ENCODE assay signal across 8 cellular contexts in the genomic region with DNA sequence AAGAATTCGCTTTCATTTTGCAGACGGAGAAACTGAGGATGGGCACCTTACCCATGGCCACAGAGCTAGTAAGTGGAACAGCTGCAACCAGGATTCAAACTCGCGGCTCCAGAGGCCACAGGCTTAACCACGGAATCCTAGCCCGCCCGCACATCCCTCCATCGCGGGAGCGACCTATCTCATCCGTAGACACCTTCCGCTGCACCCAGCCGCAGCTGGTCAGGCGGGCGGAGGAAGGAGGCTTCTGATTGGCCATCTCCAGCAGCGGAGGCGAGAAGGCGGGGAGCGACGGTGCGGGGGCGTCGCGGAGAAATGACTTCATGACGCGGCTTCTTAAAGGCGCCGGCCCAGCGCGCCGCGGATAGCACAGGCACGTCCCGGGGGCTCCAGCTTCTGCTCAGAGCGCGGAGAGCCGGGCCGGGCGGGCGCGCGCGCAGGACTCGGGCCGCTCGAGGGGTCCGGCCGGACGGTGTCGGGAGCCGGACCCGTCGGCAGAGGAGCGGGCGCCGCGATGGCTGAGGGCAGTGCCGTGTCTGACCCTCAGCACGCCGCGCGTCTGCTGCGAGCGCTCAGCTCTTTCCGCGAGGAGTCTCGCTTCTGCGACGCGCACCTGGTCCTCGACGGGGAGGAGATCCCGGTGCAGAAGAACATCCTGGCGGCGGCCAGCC. TPM values are rescaled to one million over a fixed set of nuclear protein-coding genes. Genes with fewer than 3 reads are reported as not detected.
DNase-seq lines count a peak whose midpoint lies in the region; ATAC-seq and TF ChIP-seq lines count a peak whose summit lies in the region.

A gene with protein sequence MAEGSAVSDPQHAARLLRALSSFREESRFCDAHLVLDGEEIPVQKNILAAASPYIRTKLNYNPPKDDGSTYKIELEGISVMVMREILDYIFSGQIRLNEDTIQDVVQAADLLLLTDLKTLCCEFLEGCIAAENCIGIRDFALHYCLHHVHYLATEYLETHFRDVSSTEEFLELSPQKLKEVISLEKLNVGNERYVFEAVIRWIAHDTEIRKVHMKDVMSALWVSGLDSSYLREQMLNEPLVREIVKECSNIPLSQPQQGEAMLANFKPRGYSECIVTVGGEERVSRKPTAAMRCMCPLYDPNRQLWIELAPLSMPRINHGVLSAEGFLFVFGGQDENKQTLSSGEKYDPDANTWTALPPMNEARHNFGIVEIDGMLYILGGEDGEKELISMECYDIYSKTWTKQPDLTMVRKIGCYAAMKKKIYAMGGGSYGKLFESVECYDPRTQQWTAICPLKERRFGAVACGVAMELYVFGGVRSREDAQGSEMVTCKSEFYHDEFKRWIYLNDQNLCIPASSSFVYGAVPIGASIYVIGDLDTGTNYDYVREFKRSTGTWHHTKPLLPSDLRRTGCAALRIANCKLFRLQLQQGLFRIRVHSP (plus strand): TSS at position 360 of the 668 bp plus-strand sequence. CDS start 152 bp downstream, at position 512.

- H3K27me3 Mint-ChIP-seq in activated T-cell treated with anti-CD3 and anti-CD28 coated beads, Interleukin-2, amount 50 U/mL, for 4 hours (ENCODE audit: low read depth) = no peaks in the 10 kb centered on the region

- no TSS peak for BruUV-seq in PC-9 (replicated peaks; lab: Mats Ljungman, UMichigan)

- no peak for TF ChIP-seq CTCF in PC-9 (conservative IDR thresholded peaks at IDR 0.05)

- DNase-seq in DMS53 treated with DMSO at 0.1 percent for 48 hours (lab: John Stamatoyannopoulos, UW; ENCODE audit: unreplicated experiment) (peak; percentile 88), KBM-7 (peak; percentile 98), PC-9 (peak; percentile 88 to 93), erythroblast (lab: John Stamatoyannopoulos, UW) (peak; percentile 97 to 98)
- DNase-seq in activated T-cell treated with anti-CD3 and anti-CD28 coated beads, Interleukin-2, amount 50 U/mL, for 4 hours = peak; percentile 92
- DNase-seq in stimulated activated CD8-positive, alpha-beta memory T cell treated with anti-CD3 and anti-CD28 coated beads, Interleukin-4, amount 100 ng/mL, for 4 hours (ENCODE audit: low read depth in 2 of 2, low spot score in 1 of 2) = peak; percentile 82 to 90

- 0 out of 2 replicates have a peak, but pooled peaks cover 14% of the 10 kb centered on the region for H3F3A ChIP-seq in PC-9 (ENCODE audit: insufficient read depth, low read depth)

- no peaks in the 10 kb centered on the region for H3K9me3 Mint-ChIP-seq in activated T-cell treated with anti-CD3 and anti-CD28 coated beads, Interleukin-2, amount 50 U/mL, for 4 hours

- H3K4me3 Mint-ChIP-seq in activated T-cell treated with anti-CD3 and anti-CD28 coated beads, Interleukin-2, amount 50 U/mL, for 4 hours = peak within 1 kb of the TSS; percentile 86

- peak within 1 kb of the TSS; percentile 98 for H3K4me2 ChIP-seq in PC-9

- peaks cover 65% of the 10 kb centered on the region for H3K4me1 Mint-ChIP-seq in activated T-cell treated with anti-CD3 and anti-CD28 coated beads, Interleukin-2, amount 50 U/mL, for 4 hours (ENCODE audit: low read depth)

- H3K79me2 ChIP-seq in PC-9 (ENCODE audit: low read depth) = peaks cover 67% of the 10 kb centered on the region

- H3K9me3 ChIP-seq in PC-9 (ENCODE audit: insufficient read depth, low read depth) (no peaks in the 10 kb centered on the region), mucosa of rectum (ENCODE audit: control insufficient read depth in 2 of 2, low read length in 2 of 2) (no peaks in the 10 kb centered on the region)

- no peaks in the 10 kb centered on the region for H3K36me3 Mint-ChIP-seq in activated T-cell treated with anti-CD3 and anti-CD28 coated beads, Interleukin-2, amount 50 U/mL, for 4 hours (ENCODE audit: insufficient read depth)

- in situ Hi-C loops in KBM-7 (cut with MboI; ENCODE audit: low pct_unique_long_range_greater_than_20kb, low sequenced_read_pairs) = no loop called here

- CTCF ChIA-PET in PC-9 (lab: Charles Lee) = interaction anchor here (0.6 to 0.7 kb wide), 3 partner anchors 37 to 434 kb away, joined by 7 to 10 read pairs (median 9); no protein-coding TSS in a partner anchor

- no peaks in the 10 kb centered on the region for H3K9me2 ChIP-seq in PC-9 (ENCODE audit: insufficient read depth)

- H4K20me1 ChIP-seq in PC-9 (ENCODE audit: insufficient read depth) = 0 out of 2 replicates have a peak, but pooled peaks cover 10% of the 10 kb centered on the region

- peak; percentile 97 for ATAC-seq in GM21723 (IDR thresholded peaks at IDR 0.05; ENCODE audit: unreplicated experiment)
- ATAC-seq in activated T-cell treated with anti-CD3 and anti-CD28 coated beads, Interleukin-2, amount 50 U/mL, for 4 hours = peak; percentile 87 to 88

- peak within 1 kb of the TSS; percentile 80 to 98 for H3K9ac ChIP-seq in mucosa of rectum (ENCODE audit: low read depth in 1 of 2, low read length in 2 of 2)

- peak within 1 kb of the TSS; percentile 91 for H2AFZ ChIP-seq in PC-9

- peaks cover 44% of the 10 kb centered on the region for H3K4me1 ChIP-seq in PC-9 (replicated peaks; ENCODE audit: insufficient read depth)
- H3K4me1 ChIP-seq in mucosa of rectum (ENCODE audit: control insufficient read depth in 2 of 2, insufficient read depth in 2 of 2, low read length in 2 of 2) = peaks cover 12 to 19% of the 10 kb centered on the region in 2 donors

- H3K27me3 ChIP-seq in PC-9 (ENCODE audit: insufficient read depth, low read depth) = no peaks in the 10 kb centered on the region
- no peaks in the 10 kb centered on the region for H3K27me3 ChIP-seq in mucosa of rectum (ENCODE audit: control insufficient read depth in 2 of 2, insufficient read depth in 2 of 2, low read length in 2 of 2)

- no peaks in the 10 kb centered on the region for H3K36me3 ChIP-seq in PC-9 (ENCODE audit: low read depth)
- no peaks in the 10 kb centered on the region for H3K36me3 ChIP-seq in mucosa of rectum (ENCODE audit: control insufficient read depth in 2 of 2, insufficient read depth in 2 of 2, low read length in 2 of 2)

- POLR2A ChIA-PET in PC-9 (lab: Charles Lee; ENCODE audit: unreplicated experiment) = interaction anchor here (0.6 to 1.0 kb wide), 4 partner anchors 49 to 238 kb away, joined by 3 read pairs; a partner anchor contains a TSS

- intact Hi-C loops in PC-9 (cut with micrococcal nuclease; ENCODE audit: unreplicated experiment) = loop anchor here (1.0 to 10.0 kb wide), 4 partner anchors 37 to 280 kb away; a partner anchor contains a TSS

- peak; percentile 87 for TF ChIP-seq POLR2A in erythroblast (IDR thresholded peaks at IDR 0.05; ENCODE audit: low read length)

- H3K4me3 ChIP-seq in PC-9 = peak within 1 kb of the TSS; percentile 67
- peak within 1 kb of the TSS; percentile 85 to 98 for H3K4me3 ChIP-seq in mucosa of rectum (ENCODE audit: low read length in 2 of 2)

- H3K27ac ChIP-seq in PC-9 (no peak within 1 kb of the TSS), mucosa of rectum (ENCODE audit: low read depth in 2 of 2, low read length in 2 of 2) (peak within 1 kb of the TSS; percentile 94 to 95)

RNA-seq across cellular contexts. Expression of the gene that starts here (rescaled TPM):
- total RNA-seq in PC-9 (2021) = 11.9 TPM in 2 replicates
- total RNA-seq in activated T-cell treated with anti-CD3 and anti-CD28 coated beads, Interleukin-2, amount 50 U/mL, for 4 hours = 10 to 100 TPM; 12.8 to 15.6 (median 14.4) TPM
